1 cellular context compared by ENCODE assay signal in the genomic region with DNA sequence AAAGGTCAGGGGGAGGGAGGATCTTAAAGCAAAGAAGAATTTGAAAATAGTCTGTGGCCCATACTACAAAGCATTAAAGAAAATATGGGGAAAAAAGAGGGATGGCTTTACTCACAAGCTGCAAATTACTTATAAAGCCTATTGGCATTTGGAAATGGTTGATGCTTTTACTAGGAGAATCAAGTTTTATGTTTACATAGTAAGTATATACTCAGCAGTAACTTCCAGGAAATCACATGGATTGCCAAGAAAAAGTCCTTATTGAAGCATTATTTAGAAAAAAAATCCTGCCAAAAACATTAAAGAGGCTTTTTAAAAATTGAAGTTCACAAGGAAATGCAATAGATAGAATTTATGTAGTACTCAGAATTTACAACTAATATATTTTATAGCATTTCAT.
TF ChIP-seq lines count a peak whose summit lies in the region.

No MANE protein-coding gene starts in this region.

TF ChIP-seq in IMR-90, 13 proteins besides CTCF, POLR2A, EP300 and RAD21:
- TF ChIP-seq MXI1 (IDR thresholded peaks at IDR 0.05; ENCODE audit: borderline replicate concordance, low read depth, low read length) (no peak), NFE2L2 (IDR thresholded peaks at IDR 0.05; ENCODE audit: low read depth, low read length) (no peak), MAFK (IDR thresholded peaks at IDR 0.05; ENCODE audit: low read depth, low read length) (no peak), SMC3 (IDR thresholded peaks at IDR 0.05; ENCODE audit: low read depth, low read length) (no peak), CEBPB (IDR thresholded peaks at IDR 0.05; ENCODE audit: low read depth, low read length) (no peak), RCOR1 (IDR thresholded peaks at IDR 0.05; ENCODE audit: insufficient replicate concordance, low read length) (no peak), BHLHE40 (IDR thresholded peaks at IDR 0.05; ENCODE audit: low read depth, low read length) (no peak), CHD1 (IDR thresholded peaks at IDR 0.05; ENCODE audit: low read depth, low read length) (no peak), MAZ (IDR thresholded peaks at IDR 0.05; ENCODE audit: borderline replicate concordance, low read depth, low read length) (no peak)
- TF ChIP-seq, protein P1, sequence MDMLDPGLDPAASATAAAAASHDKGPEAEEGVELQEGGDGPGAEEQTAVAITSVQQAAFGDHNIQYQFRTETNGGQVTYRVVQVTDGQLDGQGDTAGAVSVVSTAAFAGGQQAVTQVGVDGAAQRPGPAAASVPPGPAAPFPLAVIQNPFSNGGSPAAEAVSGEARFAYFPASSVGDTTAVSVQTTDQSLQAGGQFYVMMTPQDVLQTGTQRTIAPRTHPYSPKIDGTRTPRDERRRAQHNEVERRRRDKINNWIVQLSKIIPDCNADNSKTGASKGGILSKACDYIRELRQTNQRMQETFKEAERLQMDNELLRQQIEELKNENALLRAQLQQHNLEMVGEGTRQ (IDR thresholded peaks at IDR 0.05; ENCODE audit: low read depth, low read length): no peak
